In genomic region chr1:147757015-147757990, GRCh38 we compare ENCODE assay signal across 18 cellular contexts. TPM values are rescaled to one million over a fixed set of nuclear protein-coding genes. Genes with fewer than 3 reads are reported as not detected.
DNase-seq lines count a peak whose midpoint lies in the region; ATAC-seq and TF ChIP-seq lines count a peak whose summit lies in the region.
"Had no signal": no experiment of that assay in that cellular context is flagged by ENCODE, and none has a peak within 500 bp of the region (broad histone marks: within the 10 kb centered on the region; RNA-seq: fewer than 3 reads in every experiment).

No MANE protein-coding gene starts in this region.

- no peaks in the 10 kb centered on the region for H3K36me3 ChIP-seq in Peyer's patch
- H3K36me3 ChIP-seq: MG63, sigmoid colon had no signal

- H3K9me3 ChIP-seq in Peyer's patch = no peaks in the 10 kb centered on the region
- H3K9me3 ChIP-seq: MG63, sigmoid colon, thoracic aorta had no signal

- in situ Hi-C loops in SK-MEL-5 (cut with HindIII; ENCODE audit: low pct_unique_long_range_greater_than_20kb, low sequenced_read_pairs) = no loop called here
- in situ Hi-C loops in GM13976 (cut with MboI; ENCODE audit: low sequenced_read_pairs, unreplicated experiment) = no loop called here

- H3K27ac ChIP-seq in Peyer's patch = no peak overlapping the region
- H3K27ac ChIP-seq: sigmoid colon, thoracic aorta had no signal

- H3K4me3 ChIP-seq in Peyer's patch = no peak overlapping the region
- H3K4me3 ChIP-seq: MG63, sigmoid colon, thoracic aorta had no signal

- TF ChIP-seq CTCF in Peyer's patch (IDR thresholded peaks at IDR 0.05) (no peak), GM13976 (IDR thresholded peaks at IDR 0.05; ENCODE audit: borderline replicate concordance, control extremely low read depth, extremely low read depth, insufficient read depth, missing control alignments) (no peak)

- TF ChIP-seq POLR2A in Peyer's patch (IDR thresholded peaks at IDR 0.05) = no peak

- H3K4me1 ChIP-seq in Peyer's patch = peaks cover 0 to 3% (median 0%) of the 10 kb centered on the region in 4 donors

- DNase-seq in HT-29 (ENCODE audit: low spot score) = peak; percentile 67
- peak; percentile 62 for DNase-seq in SK-MEL-5 (ENCODE audit: low read depth, low spot score)
- no peak for DNase-seq in left ventricle myocardium superior
- DNase-seq in renal cortical epithelial cell (ENCODE audit: low read depth) = peak; percentile 63
- DNase-seq in Peyer's patch = no peak
- DNase-seq in SKM-1 (lab: John Stamatoyannopoulos, UW; ENCODE audit: unreplicated experiment) = no peak
- no peak for DNase-seq in GM13976 (ENCODE audit: low spot score)
- no peak for DNase-seq in NCI-H1105 (lab: John Stamatoyannopoulos, UW)
- DNase-seq: activated B cell treated with CpG ODN at 0.5 μM for 24 hours; aorta; glutamatergic neuron; MG63; NCI-H1930; sigmoid colon; stimulated activated CD4-positive, alpha-beta T cell treated with anti-CD3 and anti-CD28 coated beads, Interleukin-4, amount 100 ng/mL, for 1 hour; T-helper 2 cell had no signal

- peak; percentile 34 for ATAC-seq in left ventricle myocardium superior

- no peaks in the 10 kb centered on the region for H3K27me3 ChIP-seq in Peyer's patch
- H3K27me3 ChIP-seq: MG63, sigmoid colon had no signal

- intact Hi-C loops in left ventricle myocardium superior (cut with micrococcal nuclease) = no loop called here

RNA-seq across cellular contexts. Expression of gene GJA5, which starts 3.1 kb away (rescaled TPM):
- total RNA-seq in HT-29 (2014; rRNA removed; shearing (Covaris generic)) = 0.57 and 0.86 TPM in 2 replicates
- not detected in 2 replicates for total RNA-seq in SK-MEL-5 (2014; rRNA removed; shearing (Covaris generic))
- polyA plus RNA-seq in SK-MEL-5 (2015; cell fraction: cytosol; rRNA removed) = not detected in 2 replicates
- not detected in 2 replicates for polyA plus RNA-seq in SK-MEL-5 (2015; cell fraction: nucleus; rRNA removed)
- total RNA-seq in left ventricle myocardium superior = 4.7 TPM
- 0.10 and 0.87 TPM in 2 replicates for total RNA-seq in renal cortical epithelial cell
- 1 to 10 TPM in 3 of 4 donors, under 1 TPM in 1; 0.70 to 4.1 (median 2.8) TPM for total RNA-seq in Peyer's patch
- total RNA-seq: activated B cell treated with CpG ODN at 0.5 μM for 24 hours, HT1080 had no signal

Comparison
In these comparisons a context has a peak if more than half of its experiments do, and no peak if none do; other contexts are left out.
1. DNase-seq: peak in HT-29 (single experiment), SK-MEL-5 (single experiment) and renal cortical epithelial cell (single experiment); none in left ventricle myocardium superior (single experiment), Peyer's patch (0 of 3), SKM-1 (single experiment), GM13976 (single experiment) and NCI-H1105 (single experiment).